11 cellular contexts compared by ENCODE assay signal in genomic region chr3:57961828-57962447, GRCh38. TPM values are rescaled to one million over a fixed set of nuclear protein-coding genes. Genes with fewer than 3 reads are reported as not detected.
DNase-seq lines count a peak whose midpoint lies in the region; ATAC-seq and TF ChIP-seq lines count a peak whose summit lies in the region.
"Had no signal": no experiment of that assay in that cellular context is flagged by ENCODE, and none has a peak within 500 bp of the region (broad histone marks: within the 10 kb centered on the region; RNA-seq: fewer than 3 reads in every experiment).

No MANE protein-coding gene starts in this region.

- no peak overlapping the region for H3K27ac Mint-ChIP-seq in nephron progenitor cell
- H3K27ac Mint-ChIP-seq: T-helper 1 cell treated with Interleukin-12 subunit alpha and Interleukin-12 subunit beta and Interleukin-4 antibody, amounts not matched to agents 30 μg/mL and 1 μg/mL, for 36 hours had no signal

- H3K4me1 Mint-ChIP-seq in nephron progenitor cell, result peaks cover 16% of the 10 kb centered on the region

- peak; percentile 61 for TF ChIP-seq CTCF in fibroblast of the aortic adventitia (IDR thresholded peaks at IDR 0.05; ENCODE audit: insufficient read depth, low read length)
- TF ChIP-seq CTCF in nephron progenitor cell (IDR thresholded peaks at IDR 0.05), result no peak

- peak; percentile 51 for DNase-seq in ACHN
- peak; percentile 19 for DNase-seq in H4 (ENCODE audit: low spot score)
- DNase-seq in RPMI8226, result peak; percentile 35
- peak; percentile 76 for DNase-seq in fibroblast of the aortic adventitia (ENCODE audit: low read depth)
- DNase-seq in activated T-cell treated with anti-CD3 and anti-CD28 coated beads, Interleukin-2, amount 50 U/mL, for 1 hour, result no peak
- DNase-seq in nephron progenitor cell, result no peak

- no peak for ATAC-seq in GM21447 (IDR thresholded peaks at IDR 0.05; ENCODE audit: unreplicated experiment)
- ATAC-seq in GM21737 (IDR thresholded peaks at IDR 0.05; ENCODE audit: unreplicated experiment), result no peak
- ATAC-seq: right cardiac atrium had no signal

- H3K27me3 Mint-ChIP-seq in nephron progenitor cell (ENCODE audit: low read depth, poor library complexity), result peaks cover 6% of the 10 kb centered on the region

- in situ Hi-C loops in ACHN (cut with HindIII; ENCODE audit: low pct_ligation_motif_present, low pct_unique_long_range_greater_than_20kb, low sequenced_read_pairs), result no loop called here

- H3K36me3 Mint-ChIP-seq in nephron progenitor cell (ENCODE audit: low read depth), result no peaks in the 10 kb centered on the region

- H3K4me3 Mint-ChIP-seq in nephron progenitor cell, result no peak overlapping the region
- H3K4me3 Mint-ChIP-seq: T-helper 1 cell treated with Interleukin-12 subunit alpha and Interleukin-12 subunit beta and Interleukin-4 antibody, amounts not matched to agents 30 μg/mL and 1 μg/mL, for 36 hours had no signal

- no peak overlapping the region for H3K4me3 ChIP-seq in fibroblast of the aortic adventitia (ENCODE audit: low read depth, low read length)
- H3K4me3 ChIP-seq: tibial nerve had no signal

- no peaks in the 10 kb centered on the region for H3K9me3 Mint-ChIP-seq in nephron progenitor cell
- H3K9me3 Mint-ChIP-seq: T-helper 1 cell treated with Interleukin-12 subunit alpha and Interleukin-12 subunit beta and Interleukin-4 antibody, amounts not matched to agents 30 μg/mL and 1 μg/mL, for 36 hours had no signal

RNA-seq across cellular contexts. Expression of gene FLNB, which starts 46.3 kb away (rescaled TPM):
- 47.2 and 57.1 TPM in 2 replicates for total RNA-seq in H4 (2014; rRNA removed; shearing (Covaris generic))
- total RNA-seq in fibroblast of the aortic adventitia (ENCODE audit: low replicate concordance), result 44.0 and 69.0 TPM in 2 replicates

Comparison
In these comparisons a context has a peak if more than half of its experiments do, and no peak if none do; other contexts are left out.
1. DNase-seq: peak in ACHN (single experiment), H4 (single experiment), RPMI8226 (single experiment) and fibroblast of the aortic adventitia (single experiment); none in activated T-cell treated with anti-CD3 and anti-CD28 coated beads, Interleukin-2, amount 50 U/mL, for 1 hour (single experiment) and nephron progenitor cell (single experiment).